In the genomic region with DNA sequence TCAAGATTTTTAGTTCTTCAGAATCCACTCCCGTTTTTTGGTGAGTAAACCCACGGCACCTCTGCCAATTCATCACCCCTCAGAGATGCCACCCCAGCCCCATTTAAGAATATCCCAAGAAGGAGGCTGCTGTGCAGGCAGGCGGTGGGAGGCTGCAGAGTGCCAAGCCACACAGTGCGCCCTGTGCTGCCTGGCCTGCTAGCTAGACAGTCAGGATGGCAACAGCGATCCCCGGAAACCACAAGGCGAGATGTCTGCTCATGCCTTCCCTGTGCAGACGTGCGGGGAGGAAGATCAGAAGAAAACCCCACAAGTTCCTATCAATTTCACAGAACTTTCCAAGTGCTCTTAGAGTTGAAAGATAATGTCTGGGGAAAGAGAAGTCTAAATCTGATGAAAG, we compare ENCODE assay signal across 13 cellular contexts.
DNase-seq lines count a peak whose midpoint lies in the region; ATAC-seq, FAIRE-seq and TF ChIP-seq lines count a peak whose summit lies in the region.
"Had no signal": no experiment of that assay in that cellular context is flagged by ENCODE, and none has a peak within 500 bp of the region (broad histone marks: within the 10 kb centered on the region; RNA-seq: fewer than 3 reads in every experiment).

No MANE protein-coding gene starts in this region.

- peaks cover 92% of the 10 kb centered on the region for H3K4me1 Mint-ChIP-seq in activated T-cell treated with anti-CD3 and anti-CD28 coated beads, Interleukin-2, amount 50 U/mL, for 4 hours (ENCODE audit: low read depth)

- intact Hi-C loops in kidney (cut with DNase I), result no loop called here

- peak overlapping the region; percentile 49 for H3K4me3 Mint-ChIP-seq in activated T-cell treated with anti-CD3 and anti-CD28 coated beads, Interleukin-2, amount 50 U/mL, for 4 hours

- H3K4me3 ChIP-seq in kidney (ENCODE audit: low read length in 2 of 2), result no peak overlapping the region

- no peaks in the 10 kb centered on the region for H3K9me3 ChIP-seq in kidney (ENCODE audit: control insufficient read depth in 1 of 2, low read length in 2 of 2)

- FAIRE-seq in kidney (lab: Jason Lieb, UNC), result no peak
- FAIRE-seq: urothelium cell line had no signal

- no peak overlapping the region for H3K9ac ChIP-seq in kidney (ENCODE audit: low read length in 2 of 2)

- DNase-seq in stimulated activated CD4-positive, alpha-beta T cell treated with anti-CD3 and anti-CD28 coated beads, Interleukin-1b, Interleukin-23, amount 100 ng/mL, for 48 hours, result peak; percentile 33
- DNase-seq in stimulated activated CD4-positive, alpha-beta T cell treated with anti-CD3 and anti-CD28 coated beads, Interleukin-4, amount 100 ng/mL, for 1 hour, result no peak
- DNase-seq in activated T-cell treated with anti-CD3 and anti-CD28 coated beads, Interleukin-2, amount 50 U/mL, for 4 hours, result peak; percentile 55
- peak; percentile 59 for DNase-seq in kidney
- no peak for DNase-seq in NCI-H1092 (lab: John Stamatoyannopoulos, UW)
- DNase-seq in NCI-H1417 (lab: John Stamatoyannopoulos, UW), result no peak
- DNase-seq: KBM-7, left ventricle myocardium superior, NCI-H345 had no signal

- ATAC-seq in activated T-cell treated with anti-CD3 and anti-CD28 coated beads, Interleukin-2, amount 50 U/mL, for 4 hours, result peak; percentile 52 to 64
- ATAC-seq in HG02938 (IDR thresholded peaks at IDR 0.05; ENCODE audit: unreplicated experiment) (no peak), HG03571 (IDR thresholded peaks at IDR 0.05; ENCODE audit: unreplicated experiment) (no peak)
- ATAC-seq: left ventricle myocardium superior had no signal

- TF ChIP-seq CTCF in kidney (IDR thresholded peaks at IDR 0.05; ENCODE audit: borderline replicate concordance, extremely low read depth, insufficient read depth), result no peak

- peaks cover 0 to 2% of the 10 kb centered on the region in 2 donors for H3K4me1 ChIP-seq in kidney (ENCODE audit: control insufficient read depth in 1 of 2, insufficient read depth in 1 of 2, low read depth in 1 of 2, low read length in 2 of 2)

- no peaks in the 10 kb centered on the region for H3K27me3 Mint-ChIP-seq in activated T-cell treated with anti-CD3 and anti-CD28 coated beads, Interleukin-2, amount 50 U/mL, for 4 hours (ENCODE audit: low read depth)
- H3K27me3 Mint-ChIP-seq: progenitor cell of endocrine pancreas had no signal

- H3K36me3 Mint-ChIP-seq in activated T-cell treated with anti-CD3 and anti-CD28 coated beads, Interleukin-2, amount 50 U/mL, for 4 hours (ENCODE audit: insufficient read depth), result peaks cover 43% of the 10 kb centered on the region

- no peak overlapping the region for H3K27ac ChIP-seq in kidney (ENCODE audit: low read depth in 2 of 2, low read length in 2 of 2)

- H3K36me3 ChIP-seq in kidney (ENCODE audit: control insufficient read depth in 1 of 2, insufficient read depth in 2 of 2, low read length in 2 of 2), result peaks cover 3 to 7% of the 10 kb centered on the region in 2 donors

- H3K9me3 Mint-ChIP-seq in activated T-cell treated with anti-CD3 and anti-CD28 coated beads, Interleukin-2, amount 50 U/mL, for 4 hours, result no peaks in the 10 kb centered on the region

Comparison
In these comparisons a context has a peak if more than half of its experiments do, and no peak if none do; other contexts are left out.
1. DNase-seq: peak in stimulated activated CD4-positive, alpha-beta T cell treated with anti-CD3 and anti-CD28 coated beads, Interleukin-1b, Interleukin-23, amount 100 ng/mL, for 48 hours (single experiment), activated T-cell treated with anti-CD3 and anti-CD28 coated beads, Interleukin-2, amount 50 U/mL, for 4 hours (single experiment) and kidney (single experiment); none in stimulated activated CD4-positive, alpha-beta T cell treated with anti-CD3 and anti-CD28 coated beads, Interleukin-4, amount 100 ng/mL, for 1 hour (single experiment), NCI-H1092 (single experiment) and NCI-H1417 (0 of 3).
2. ATAC-seq: peak in activated T-cell treated with anti-CD3 and anti-CD28 coated beads, Interleukin-2, amount 50 U/mL, for 4 hours (2 of 2); none in HG02938 (single experiment) and HG03571 (single experiment).